Comparison of ENCODE assay signal across 16 cellular contexts in genomic region chr1:6959491-6959890, GRCh38.
DNase-seq lines count a peak whose midpoint lies in the region; ATAC-seq and TF ChIP-seq lines count a peak whose summit lies in the region.
"Had no signal": no experiment of that assay in that cellular context is flagged by ENCODE, and none has a peak within 500 bp of the region (broad histone marks: within the 10 kb centered on the region; RNA-seq: fewer than 3 reads in every experiment).

No MANE protein-coding gene starts in this region.

- H3K27me3 Mint-ChIP-seq in nephron progenitor cell (ENCODE audit: low read depth, poor library complexity): peaks cover 6% of the 10 kb centered on the region
- H3K27me3 Mint-ChIP-seq in endothelial cell (ENCODE audit: unreplicated experiment): peaks cover 13% of the 10 kb centered on the region

- H3K27ac Mint-ChIP-seq in nephron progenitor cell: peak overlapping the region; percentile 35
- H3K27ac Mint-ChIP-seq in endothelial cell (ENCODE audit: unreplicated experiment): no peak overlapping the region

- H3K4me1 Mint-ChIP-seq in nephron progenitor cell (peaks cover 89% of the 10 kb centered on the region), endothelial cell (ENCODE audit: unreplicated experiment) (peaks cover 9% of the 10 kb centered on the region)

- H3K36me3 Mint-ChIP-seq in nephron progenitor cell (ENCODE audit: low read depth) (no peaks in the 10 kb centered on the region), endothelial cell (ENCODE audit: low read depth, unreplicated experiment) (peaks cover 4% of the 10 kb centered on the region)

- TF ChIP-seq CTCF in VCaP (conservative IDR thresholded peaks at IDR 0.05) (no peak), nephron progenitor cell (IDR thresholded peaks at IDR 0.05) (no peak), endothelial cell (IDR thresholded peaks at IDR 0.05; ENCODE audit: unreplicated experiment) (no peak)

- H3K4me1 ChIP-seq in right cardiac atrium (ENCODE audit: control insufficient read depth, insufficient read depth, low read length): no peaks in the 10 kb centered on the region
- H3K4me1 ChIP-seq: Caco-2 had no signal

- DNase-seq in right cardiac atrium (no peak), cardiac septum (ENCODE audit: low spot score) (no peak), nephron progenitor cell (no peak), AG08396 (ENCODE audit: low spot score) (no peak), endothelial cell (ENCODE audit: low spot score) (no peak)
- DNase-seq: Caco-2, NCI-H1436 treated with DMSO at 0.1 percent for 48 hours, NCI-H2029 treated with DMSO at 0.1 percent for 48 hours, SHP77 had no signal

- intact Hi-C loops in right cardiac atrium (cut with DNase I) (no loop called here), cardiac septum (cut with DNase I) (no loop called here)

- H3K4me3 ChIP-seq in right cardiac atrium (ENCODE audit: low read length): no peak overlapping the region
- H3K4me3 ChIP-seq: A549, GM23248, K562 had no signal

- ATAC-seq in right cardiac atrium (no peak), HG02852 (IDR thresholded peaks at IDR 0.05; ENCODE audit: unreplicated experiment) (no peak), GM21825 (IDR thresholded peaks at IDR 0.05; ENCODE audit: unreplicated experiment) (no peak)
- ATAC-seq: A549, HCT116, K562 had no signal

- H3K9me3 Mint-ChIP-seq in nephron progenitor cell (no peaks in the 10 kb centered on the region), endothelial cell (ENCODE audit: unreplicated experiment) (no peaks in the 10 kb centered on the region)

- H3K27ac ChIP-seq in right cardiac atrium (ENCODE audit: low read length) (peak overlapping the region; percentile 25), VCaP (peak overlapping the region; percentile 95)
- H3K27ac ChIP-seq: GM23248 had no signal

- WGBS in right cardiac atrium: 95% methylated on average over 8 of the region's 8 CpGs

- peak overlapping the region; percentile 38 for H3K4me3 Mint-ChIP-seq in nephron progenitor cell
- H3K4me3 Mint-ChIP-seq in endothelial cell (ENCODE audit: unreplicated experiment): no peak overlapping the region

- no peaks in the 10 kb centered on the region for H3K9me3 ChIP-seq in right cardiac atrium (ENCODE audit: control insufficient read depth, low read length)
- H3K9me3 ChIP-seq: A549, Caco-2 had no signal

- H3K27me3 ChIP-seq in right cardiac atrium (ENCODE audit: control insufficient read depth, insufficient read depth): no peaks in the 10 kb centered on the region
